8 cellular contexts compared by ENCODE assay signal in genomic region chr5:102865171-102865509, GRCh38.
DNase-seq lines count a peak whose midpoint lies in the region; ATAC-seq and TF ChIP-seq lines count a peak whose summit lies in the region.

No MANE protein-coding gene starts in this region.

- peaks cover 53% of the 10 kb centered on the region for H3K79me2 ChIP-seq in SK-N-SH (ENCODE audit: insufficient read depth)

- H4K20me1 ChIP-seq in SK-N-SH (ENCODE audit: insufficient read depth): no peaks in the 10 kb centered on the region; the same call in 1 of the 2 replicates

- H3K4me3 ChIP-seq in SK-N-SH (ENCODE audit: low read depth in 2 of 2, low read length in 1 of 2) (peak overlapping the region; percentile 77 to 86; a peak in 3 of 4 replicates), fibroblast of the aortic adventitia (ENCODE audit: low read depth, low read length) (peak overlapping the region; percentile 78), rectal smooth muscle tissue (ENCODE audit: low read length) (peak overlapping the region; percentile 78)

- peak overlapping the region; percentile 77 for H2AFZ ChIP-seq in SK-N-SH (ENCODE audit: low read depth)

- 7% methylated on average over 3 of the region's 3 CpGs for WGBS in SK-N-SH (ENCODE audit: low lambda C conversion rate)

- POLR2A ChIA-PET in SK-N-SH (lab: Yijun Ruan, JAX): no interaction called here

- peaks cover 5 to 18% of the 10 kb centered on the region in 2 experiments; a peak in 3 of 4 replicates for H3K4me1 ChIP-seq in SK-N-SH (ENCODE audit: control insufficient read depth in 1 of 2, insufficient read depth in 2 of 2, low read depth in 1 of 2, low read length in 1 of 2)
- peaks cover 11% of the 10 kb centered on the region for H3K4me1 ChIP-seq in rectal smooth muscle tissue (ENCODE audit: control insufficient read depth, insufficient read depth, low read length)

- TF ChIP-seq EP300 in SK-N-SH (IDR thresholded peaks at IDR 0.05; ENCODE audit: borderline replicate concordance in 1 of 2, low read depth in 1 of 2, low read length in 1 of 2): no peak

- no peaks in the 10 kb centered on the region for H3K9me2 ChIP-seq in SK-N-SH

- H3K9ac ChIP-seq in SK-N-SH (peak overlapping the region; percentile 90), rectal smooth muscle tissue (ENCODE audit: low read length) (peak overlapping the region; percentile 16)

- no peaks in the 10 kb centered on the region for H3K9me3 ChIP-seq in SK-N-SH

- TF ChIP-seq CTCF in SK-N-SH (IDR thresholded peaks at IDR 0.05): no peak
- no peak for TF ChIP-seq CTCF in fibroblast of the aortic adventitia (IDR thresholded peaks at IDR 0.05; ENCODE audit: insufficient read depth, low read length)

- H3F3A ChIP-seq in SK-N-SH (replicated peaks; ENCODE audit: insufficient read depth): peaks cover 22% of the 10 kb centered on the region

- CTCF ChIA-PET in SK-N-SH (lab: Yijun Ruan, JAX): interaction anchor here (1.0 to 3.1 kb wide), 6 partner anchors 8 to 184 kb away, joined by 4 to 8 read pairs (median 6); no protein-coding TSS in a partner anchor

- peak overlapping the region; percentile 68 to 97 for H3K27ac ChIP-seq in SK-N-SH (ENCODE audit: low read depth in 2 of 2, low read length in 1 of 2)
- peak overlapping the region; percentile 82 for H3K27ac ChIP-seq in rectal smooth muscle tissue (ENCODE audit: low read depth, low read length)

- peaks cover 15 to 25% of the 10 kb centered on the region in 2 experiments for H3K36me3 ChIP-seq in SK-N-SH (replicated peaks in 1 of 2; ENCODE audit: control insufficient read depth in 1 of 2, insufficient read depth in 2 of 2, low read length in 1 of 2)
- H3K36me3 ChIP-seq in rectal smooth muscle tissue (ENCODE audit: control insufficient read depth, insufficient read depth, low read length): no peaks in the 10 kb centered on the region

- ATAC-seq in GM18517 (IDR thresholded peaks at IDR 0.05; ENCODE audit: unreplicated experiment) (peak; percentile 2), GM21529 (IDR thresholded peaks at IDR 0.05; ENCODE audit: unreplicated experiment) (no peak), GM21423 (IDR thresholded peaks at IDR 0.05; ENCODE audit: unreplicated experiment) (no peak)

- H3K27me3 ChIP-seq in SK-N-SH (ENCODE audit: insufficient read depth) (no peaks in the 10 kb centered on the region), rectal smooth muscle tissue (ENCODE audit: control insufficient read depth, insufficient read depth, low read length) (no peaks in the 10 kb centered on the region)

- DNase-seq in SK-N-SH: no peak
- DNase-seq in fibroblast of the aortic adventitia (ENCODE audit: low read depth): peak; percentile 64
- no peak for DNase-seq in stimulated activated CD4-positive, alpha-beta T cell treated with anti-CD3 and anti-CD28 coated beads, Interleukin-15, amount 100 ng/mL, for 24 hours
- DNase-seq in D341Med (ENCODE audit: low spot score): no peak

- TF ChIP-seq RAD21 in SK-N-SH (IDR thresholded peaks at IDR 0.05; ENCODE audit: low read length): no peak

- H3K4me2 ChIP-seq in SK-N-SH: peak overlapping the region; percentile 85

TF ChIP-seq in SK-N-SH, 30 proteins besides CTCF, POLR2A, EP300 and RAD21:
- TF ChIP-seq FOXM1 (IDR thresholded peaks at IDR 0.05; ENCODE audit: low read depth) (0 out of 2 replicates have a peak, but pooled peaks have one; percentile 1), TEAD4 (IDR thresholded peaks at IDR 0.05; ENCODE audit: borderline replicate concordance, insufficient read depth) (0 out of 2 replicates have a peak, but pooled peaks have one; percentile 14), RFX5 (IDR thresholded peaks at IDR 0.05; ENCODE audit: low read length) (no peak)
